ENCODE assay signal across 20 cellular contexts in genomic region chr2:104690255-104690999, GRCh38.
"Had no signal": no experiment of that assay in that cellular context is flagged by ENCODE, and none has a peak within 500 bp of the region (broad histone marks: within the 10 kb centered on the region; RNA-seq: fewer than 3 reads in every experiment).

No MANE protein-coding gene starts in this region.

- H3K4me3 ChIP-seq: ascending aorta, esophagus squamous epithelium, left lung, neural progenitor cell, pancreas, thoracic aorta, upper lobe of left lung had no signal

- H3K27ac ChIP-seq: ascending aorta, esophagus squamous epithelium, left lung, neural progenitor cell, pancreas, thoracic aorta, upper lobe of left lung had no signal

- H3K4me2 ChIP-seq: neural progenitor cell had no signal

- H3K9me3 ChIP-seq: ascending aorta, esophagus squamous epithelium, left lung, pancreas, thoracic aorta, upper lobe of left lung had no signal

- H3K27me3 ChIP-seq: ascending aorta, esophagus squamous epithelium, left lung, neural progenitor cell, pancreas, upper lobe of left lung had no signal

- H3K9ac ChIP-seq: neural progenitor cell had no signal

- H3K36me3 ChIP-seq: ascending aorta, esophagus squamous epithelium, left lung, neural progenitor cell, pancreas, thoracic aorta, upper lobe of left lung had no signal

- ATAC-seq: activated CD8-positive, alpha-beta T cell treated with anti-CD3 and anti-CD28 coated beads for 36 hours; activated naive CD8-positive, alpha-beta T cell treated with anti-CD3 and anti-CD28 coated beads, Interleukin-2, amount 50 U/mL, for 24 hours; activated T-cell treated with anti-CD3 and anti-CD28 coated beads, Interleukin-2, amount 50 U/mL, for 4 hours; effector memory CD8-positive, alpha-beta T cell; left lung; sciatic nerve; stimulated activated memory B cell treated with anti-CD40 and anti-IgM and Interleukin-4, amounts not matched to agents 10 μg/mL and 1 μg/mL and 100 μg/mL, for 72 hours had no signal

- H3K4me1 ChIP-seq: ascending aorta, esophagus squamous epithelium, left lung, neural progenitor cell, pancreas, upper lobe of left lung had no signal

- DNase-seq: activated CD4-positive, alpha-beta T cell treated with anti-CD3 and anti-CD28 coated beads, Interleukin-2, amount 10 ng/mL, durations not matched to agents 24 days and 14 days; activated CD8-positive, alpha-beta T cell treated with anti-CD3 and anti-CD28 coated beads for 36 hours; activated naive CD4-positive, alpha-beta T cell treated with anti-CD3 and anti-CD28 coated beads for 36 hours; activated naive CD8-positive, alpha-beta T cell treated with anti-CD3 and anti-CD28 coated beads, Interleukin-2, amount 50 U/mL, for 24 hours; activated T-cell treated with anti-CD3 and anti-CD28 coated beads, Interleukin-2, amount 50 U/mL, for 4 hours; effector memory CD8-positive, alpha-beta T cell; esophagus squamous epithelium; foreskin melanocyte; hypothalamus; islet precursor cell; left lung; naive B cell; pancreas; stimulated activated CD4-positive, alpha-beta T cell treated with anti-CD3 and anti-CD28 coated beads, Interleukin-4, amount 100 ng/mL, for 4 hours; upper lobe of left lung had no signal

- H2AFZ ChIP-seq: neural progenitor cell had no signal
